Comparison of ENCODE assay signal across 18 cellular contexts in genomic region chr2:97743913-97744312, GRCh38. TPM values are rescaled to one million over a fixed set of nuclear protein-coding genes. Genes with fewer than 3 reads are reported as not detected.
DNase-seq lines count a peak whose midpoint lies in the region; ATAC-seq and TF ChIP-seq lines count a peak whose summit lies in the region.
"Had no signal": no experiment of that assay in that cellular context is flagged by ENCODE, and none has a peak within 500 bp of the region (broad histone marks: within the 10 kb centered on the region; RNA-seq: fewer than 3 reads in every experiment).

No MANE protein-coding gene starts in this region.

- intact Hi-C loops in activated CD4-positive, alpha-beta memory T cell treated with anti-CD3 and anti-CD28 coated beads for 36 hours (cut with micrococcal nuclease): no loop called here
- intact Hi-C loops in CD4-positive, alpha-beta T cell (cut with DNase I, micrococcal nuclease): no loop called here
- intact Hi-C loops in transverse colon (cut with DNase I; ENCODE audit: low total_unique reads): no loop called here

- no peak for TF ChIP-seq CTCF in CD4-positive, alpha-beta T cell (IDR thresholded peaks at IDR 0.05)
- no peak for TF ChIP-seq CTCF in transverse colon (IDR thresholded peaks at IDR 0.05)

- H3K27ac Mint-ChIP-seq in activated CD4-positive, alpha-beta memory T cell treated with anti-CD3 and anti-CD28 coated beads, Interleukin-2, amount 10 ng/mL, durations not matched to agents 7 days and 5 days: peak overlapping the region; percentile 65
- no peak overlapping the region for H3K27ac Mint-ChIP-seq in activated CD4-positive, alpha-beta memory T cell treated with anti-CD3 and anti-CD28 coated beads for 36 hours
- peak overlapping the region; percentile 79 for H3K27ac Mint-ChIP-seq in CD4-positive, alpha-beta T cell
- peak overlapping the region; percentile 94 for H3K27ac Mint-ChIP-seq in T-cell
- H3K27ac Mint-ChIP-seq: dendritic cell treated with granulocyte-macrophage colony-stimulating factor and Interleukin-4, amounts not matched to agents 40 ng/mL and 50 ng/mL, for 4 days; type B pancreatic cell had no signal

- no peak for DNase-seq in activated CD4-positive, alpha-beta memory T cell treated with anti-CD3 and anti-CD28 coated beads, Interleukin-2, amount 10 ng/mL, durations not matched to agents 7 days and 5 days
- no peak for DNase-seq in activated CD4-positive, alpha-beta memory T cell treated with anti-CD3 and anti-CD28 coated beads for 36 hours
- no peak for DNase-seq in CD4-positive, alpha-beta T cell
- DNase-seq in T-cell (peak in 1 of 34 experiments; percentile 4), mesenteric fat pad (ENCODE audit: low spot score) (peak; percentile 39), amygdala (lab: John Stamatoyannopoulos, UW) (no peak), HPDE6-E6E7 (ENCODE audit: extremely low spot score) (no peak), transverse colon (no peak)
- DNase-seq: activated T-cell treated with anti-CD3 and anti-CD28 coated beads, Interleukin-2, amount 50 U/mL, for 1 hour; mammary epithelial cell; NCI-H1092; NCI-H2029; NCI-H2227 treated with DMSO at 0.1 percent for 48 hours; stimulated activated CD4-positive, alpha-beta T cell treated with anti-CD3 and anti-CD28 coated beads, Interleukin-12 subunit alpha, Interleukin-12 subunit beta, amount 100 ng/mL, for 4 hours had no signal

- no peaks in the 10 kb centered on the region for H3K27me3 Mint-ChIP-seq in activated CD4-positive, alpha-beta memory T cell treated with anti-CD3 and anti-CD28 coated beads, Interleukin-2, amount 10 ng/mL, durations not matched to agents 7 days and 5 days
- no peaks in the 10 kb centered on the region for H3K27me3 Mint-ChIP-seq in activated CD4-positive, alpha-beta memory T cell treated with anti-CD3 and anti-CD28 coated beads for 36 hours
- no peaks in the 10 kb centered on the region for H3K27me3 Mint-ChIP-seq in CD4-positive, alpha-beta T cell
- H3K27me3 Mint-ChIP-seq in T-cell: no peaks in the 10 kb centered on the region
- H3K27me3 Mint-ChIP-seq: type B pancreatic cell had no signal

- peaks cover 0 to 21% (median 7%) of the 10 kb centered on the region in 4 donors for H3K4me1 ChIP-seq in transverse colon

- WGBS in transverse colon (ENCODE audit: low coverage in 1 of 2), 2 donors: 96% methylated on average over 6 of the region's 6 CpGs; no CpG with 5 or more reads in 1 of the 2 donors

- no peak overlapping the region for H3K4me3 Mint-ChIP-seq in activated CD4-positive, alpha-beta memory T cell treated with anti-CD3 and anti-CD28 coated beads, Interleukin-2, amount 10 ng/mL, durations not matched to agents 7 days and 5 days
- H3K4me3 Mint-ChIP-seq in activated CD4-positive, alpha-beta memory T cell treated with anti-CD3 and anti-CD28 coated beads for 36 hours: no peak overlapping the region
- no peak overlapping the region for H3K4me3 Mint-ChIP-seq in CD4-positive, alpha-beta T cell
- no peak overlapping the region for H3K4me3 Mint-ChIP-seq in T-cell
- H3K4me3 Mint-ChIP-seq: dendritic cell treated with granulocyte-macrophage colony-stimulating factor and Interleukin-4, amounts not matched to agents 40 ng/mL and 50 ng/mL, for 4 days; type B pancreatic cell had no signal

- in situ Hi-C loops in transverse colon (cut with MboI; ENCODE audit: low pct_ligation_motif_present in 1 of 4, low pct_unique_long_range_greater_than_20kb in 1 of 4, low sequenced_read_pairs in 3 of 4): no loop called here

- H3K4me1 Mint-ChIP-seq in activated CD4-positive, alpha-beta memory T cell treated with anti-CD3 and anti-CD28 coated beads, Interleukin-2, amount 10 ng/mL, durations not matched to agents 7 days and 5 days: peaks cover 84% of the 10 kb centered on the region
- H3K4me1 Mint-ChIP-seq in activated CD4-positive, alpha-beta memory T cell treated with anti-CD3 and anti-CD28 coated beads for 36 hours (ENCODE audit: low read depth): peaks cover 66% of the 10 kb centered on the region
- peaks cover 79% of the 10 kb centered on the region for H3K4me1 Mint-ChIP-seq in CD4-positive, alpha-beta T cell (ENCODE audit: low read depth)
- H3K4me1 Mint-ChIP-seq in T-cell: peaks cover 78 to 80% (median 79%) of the 10 kb centered on the region in 3 donors

- H3K9me3 Mint-ChIP-seq in activated CD4-positive, alpha-beta memory T cell treated with anti-CD3 and anti-CD28 coated beads, Interleukin-2, amount 10 ng/mL, durations not matched to agents 7 days and 5 days: no peaks in the 10 kb centered on the region
- H3K9me3 Mint-ChIP-seq in activated CD4-positive, alpha-beta memory T cell treated with anti-CD3 and anti-CD28 coated beads for 36 hours: no peaks in the 10 kb centered on the region
- no peaks in the 10 kb centered on the region for H3K9me3 Mint-ChIP-seq in CD4-positive, alpha-beta T cell
- H3K9me3 Mint-ChIP-seq in T-cell: no peaks in the 10 kb centered on the region

- no peak overlapping the region for H3K27ac ChIP-seq in CD4-positive, alpha-beta T cell (ENCODE audit: low read depth, low read length)
- H3K27ac ChIP-seq in transverse colon: no peak overlapping the region

- H3K36me3 ChIP-seq in transverse colon: no peaks in the 10 kb centered on the region

- peaks cover 53% of the 10 kb centered on the region for H3K36me3 Mint-ChIP-seq in activated CD4-positive, alpha-beta memory T cell treated with anti-CD3 and anti-CD28 coated beads, Interleukin-2, amount 10 ng/mL, durations not matched to agents 7 days and 5 days (ENCODE audit: low read depth)
- H3K36me3 Mint-ChIP-seq in activated CD4-positive, alpha-beta memory T cell treated with anti-CD3 and anti-CD28 coated beads for 36 hours: peaks cover 18% of the 10 kb centered on the region
- peaks cover 34% of the 10 kb centered on the region for H3K36me3 Mint-ChIP-seq in CD4-positive, alpha-beta T cell (ENCODE audit: low read depth)
- peaks cover 14% of the 10 kb centered on the region for H3K36me3 Mint-ChIP-seq in T-cell

- no peak for TF ChIP-seq EP300 in transverse colon (IDR thresholded peaks at IDR 0.05; ENCODE audit: low read depth)

- CTCF ChIA-PET in activated CD4-positive, alpha-beta memory T cell treated with anti-CD3 and anti-CD28 coated beads, Interleukin-2, amount 10 ng/mL, durations not matched to agents 7 days and 5 days (lab: Charles Lee): interaction anchor here (0.8 to 1.2 kb wide), 5 partner anchors 9 to 44 kb away, joined by 3 to 6 read pairs (median 4); no protein-coding TSS in a partner anchor
- CTCF ChIA-PET in activated CD4-positive, alpha-beta memory T cell treated with anti-CD3 and anti-CD28 coated beads for 36 hours (lab: Charles Lee): interaction anchor here (0.8 to 2.5 kb wide), 6 partner anchors 31 to 641 kb away, joined by 3 to 10 read pairs (median 5); no protein-coding TSS in a partner anchor
- CTCF ChIA-PET in CD4-positive, alpha-beta T cell (lab: Charles Lee): interaction anchor here (0.8 to 1.2 kb wide), 2 partner anchors 31 to 44 kb away, joined by 3 read pairs; partner anchors contain the start of gene ZAP70
- CTCF ChIA-PET in T-cell (lab: Charles Lee): interaction anchor here in 1 of 2 donors (0.6 to 0.9 kb wide), 2 partner anchors 44 to 46 kb away, joined by 3 read pairs; no protein-coding TSS in a partner anchor

- ATAC-seq in CD4-positive, alpha-beta T cell (ENCODE audit: poor library complexity): no peak
- no peak for ATAC-seq in T-cell (replicated peaks in 1 of 4)

- POLR2A ChIA-PET in activated CD4-positive, alpha-beta memory T cell treated with anti-CD3 and anti-CD28 coated beads, Interleukin-2, amount 10 ng/mL, durations not matched to agents 7 days and 5 days (lab: Charles Lee): interaction anchor here (1.0 to 8.6 kb wide), 4 partner anchors 16 to 98 kb away, joined by 3 to 119 read pairs (median 49); partner anchors contain the start of genes COX5B and ZAP70
- POLR2A ChIA-PET in activated CD4-positive, alpha-beta memory T cell treated with anti-CD3 and anti-CD28 coated beads for 36 hours (lab: Charles Lee): interaction anchor here (1.1 to 4.4 kb wide), 3 partner anchors 7 to 81 kb away, joined by 3 to 26 read pairs (median 4); partner anchors contain the start of gene ZAP70
- POLR2A ChIA-PET in CD4-positive, alpha-beta T cell (lab: Charles Lee): interaction anchor here (1.3 to 4.9 kb wide), 2 partner anchors 25 to 31 kb away, joined by 5 to 42 read pairs; partner anchors contain the start of gene ZAP70
- POLR2A ChIA-PET in T-cell (lab: Charles Lee): no interaction called here

- no peaks in the 10 kb centered on the region for H3K27me3 ChIP-seq in CD4-positive, alpha-beta T cell (ENCODE audit: control insufficient read depth, insufficient read depth, low read length)
- no peaks in the 10 kb centered on the region for H3K27me3 ChIP-seq in transverse colon

- H3K9me3 ChIP-seq in CD4-positive, alpha-beta T cell (ENCODE audit: control insufficient read depth, low read length): no peaks in the 10 kb centered on the region
- no peaks in the 10 kb centered on the region for H3K9me3 ChIP-seq in transverse colon

- no peak for TF ChIP-seq POLR2A in transverse colon (IDR thresholded peaks at IDR 0.05)

- H3K4me3 ChIP-seq in transverse colon: no peak overlapping the region

RNA-seq across cellular contexts. Expression of gene ZAP70, which starts 30.5 kb away (rescaled TPM):
- total RNA-seq in activated CD4-positive, alpha-beta memory T cell treated with anti-CD3 and anti-CD28 coated beads, Interleukin-2, amount 10 ng/mL, durations not matched to agents 7 days and 5 days: 100 to 1,000 TPM; 283 TPM
- 100 to 1,000 TPM; 160 to 166 TPM for total RNA-seq in activated CD4-positive, alpha-beta memory T cell treated with anti-CD3 and anti-CD28 coated beads for 36 hours
- total RNA-seq in CD4-positive, alpha-beta T cell: 100 to 1,000 TPM; 440 to 470 TPM
- total RNA-seq in T-cell: 100 to 1,000 TPM; 449 to 534 (median 468) TPM
- total RNA-seq in mesenteric fat pad: 1.3 TPM
- 10 to 100 TPM in 2 of 4 donors, 1 to 10 TPM in 2; 2.6 to 16.1 (median 12.0) TPM for total RNA-seq in transverse colon
- total RNA-seq: A673, endothelial cell of umbilical vein had no signal

Comparison
In these comparisons a context has a peak if more than half of its experiments do, and no peak if none do; other contexts are left out.
1. RNA of gene ZAP70, which starts 30.5 kb away (total RNA-seq): 440 to 470 TPM in CD4-positive, alpha-beta T cell, 449 to 534 TPM in T-cell, 283 TPM in activated CD4-positive, alpha-beta memory T cell treated with anti-CD3 and anti-CD28 coated beads, Interleukin-2, amount 10 ng/mL, durations not matched to agents 7 days and 5 days and 160 to 166 TPM in activated CD4-positive, alpha-beta memory T cell treated with anti-CD3 and anti-CD28 coated beads for 36 hours; 2.6 to 16.1 TPM in transverse colon and 1.3 TPM in mesenteric fat pad (single experiment); every median in the first group is over 4 times any median in the second.
2. POLR2A ChIA-PET loops: an anchor here in activated CD4-positive, alpha-beta memory T cell treated with anti-CD3 and anti-CD28 coated beads, Interleukin-2, amount 10 ng/mL, durations not matched to agents 7 days and 5 days (1.0 to 8.6 kb wide), activated CD4-positive, alpha-beta memory T cell treated with anti-CD3 and anti-CD28 coated beads for 36 hours (1.1 to 4.4 kb wide) and CD4-positive, alpha-beta T cell (1.3 to 4.9 kb wide); none called in T-cell.